ENCODE assay signal across 8 cellular contexts in genomic region chr5:57173026-57173317, GRCh38. TPM values are rescaled to one million over a fixed set of nuclear protein-coding genes. Genes with fewer than 3 reads are reported as not detected.
DNase-seq lines count a peak whose midpoint lies in the region; ATAC-seq and TF ChIP-seq lines count a peak whose summit lies in the region.

No MANE protein-coding gene starts in this region.

- peaks cover 41% of the 10 kb centered on the region for H3K79me2 ChIP-seq in HCT116 (ENCODE audit: insufficient read depth, low read length)

- intact Hi-C loops in HCT116 (cut with micrococcal nuclease), result loop anchor here (5.0 kb wide), 1 partner anchor 141 kb away; no protein-coding TSS in a partner anchor
- intact Hi-C loops in activated CD4-positive, alpha-beta memory T cell treated with anti-CD3 and anti-CD28 coated beads for 36 hours (cut with micrococcal nuclease), result loop anchor here (1.0 to 5.0 kb wide), 6 partner anchors 56 to 1287 kb away; partner anchors contain the start of genes IL6ST, MIER3, PLK2 and SETD9

- H3K9me2 ChIP-seq in HCT116 (ENCODE audit: insufficient read depth), result no peaks in the 10 kb centered on the region

- CTCF ChIA-PET in HCT116 (lab: Charles Lee), result interaction anchor here (1.7 kb wide), 1 partner anchor 35 kb away, joined by 5 read pairs; no protein-coding TSS in a partner anchor
- CTCF ChIA-PET in activated CD4-positive, alpha-beta memory T cell treated with anti-CD3 and anti-CD28 coated beads for 36 hours (lab: Charles Lee), result interaction anchor here (0.8 to 1.7 kb wide), 4 partner anchors 11 to 222 kb away, joined by 3 to 4 read pairs (median 4); no protein-coding TSS in a partner anchor

- H3K4me3 ChIP-seq in HCT116 (replicated peaks in 1 of 2; ENCODE audit: low read depth in 1 of 2, low read length in 2 of 2) (peak overlapping the region; percentile 95 to 98), skin epidermis (peak overlapping the region; percentile 62 to 99 (median 78))

- ATAC-seq in HCT116, result no peak
- ATAC-seq in HG03095 (IDR thresholded peaks at IDR 0.05; ENCODE audit: unreplicated experiment), result no peak
- no peak for ATAC-seq in GM21786 (IDR thresholded peaks at IDR 0.05; ENCODE audit: unreplicated experiment)

- DNase-seq in HCT116 (ENCODE audit: low read depth, low spot score) (no peak), glutamatergic neuron (no peak), germinal center (ENCODE audit: low spot score) (no peak), SIG-M5 (lab: John Stamatoyannopoulos, UW) (no peak)
- DNase-seq in activated CD4-positive, alpha-beta memory T cell treated with anti-CD3 and anti-CD28 coated beads for 36 hours, result no peak

- peak overlapping the region; percentile 95 for H3K4me2 ChIP-seq in HCT116 (ENCODE audit: low read length)

- peaks cover 12 to 21% of the 10 kb centered on the region in 2 experiments; a peak in 3 of 4 replicates for H3K36me3 ChIP-seq in HCT116 (ENCODE audit: control insufficient read depth in 1 of 2, insufficient read depth in 2 of 2, low read length in 2 of 2)

- BruUV-seq in HCT116 (replicated peaks; lab: Mats Ljungman, UMichigan), result no TSS peak

- no peaks in the 10 kb centered on the region for H4K20me1 ChIP-seq in HCT116 (ENCODE audit: insufficient read depth)

- H3K4me3 Mint-ChIP-seq in activated CD4-positive, alpha-beta memory T cell treated with anti-CD3 and anti-CD28 coated beads for 36 hours, result peak overlapping the region; percentile 86
- H3K4me3 Mint-ChIP-seq in glutamatergic neuron (ENCODE audit: unreplicated experiment), result peak overlapping the region; percentile 93

- no peak for TF ChIP-seq POLR2A in HCT116 (IDR thresholded peaks at IDR 0.05; ENCODE audit: borderline replicate concordance, extremely low read depth, insufficient read depth, insufficient read length)

- peak overlapping the region; percentile 98 for H3K27ac Mint-ChIP-seq in activated CD4-positive, alpha-beta memory T cell treated with anti-CD3 and anti-CD28 coated beads for 36 hours
- H3K27ac Mint-ChIP-seq in glutamatergic neuron (ENCODE audit: unreplicated experiment), result peak overlapping the region; percentile 91

- H3K9me3 Mint-ChIP-seq in activated CD4-positive, alpha-beta memory T cell treated with anti-CD3 and anti-CD28 coated beads for 36 hours, result no peaks in the 10 kb centered on the region
- peaks cover 5% of the 10 kb centered on the region for H3K9me3 Mint-ChIP-seq in glutamatergic neuron (ENCODE audit: unreplicated experiment)

- TF ChIP-seq CTCF in HCT116 (IDR thresholded peaks at IDR 0.05 in 2 of 3, conservative IDR thresholded peaks at IDR 0.05 in 1 of 3; ENCODE audit: borderline replicate concordance in 1 of 3, insufficient read depth in 1 of 3, low read depth in 2 of 3, low read length in 2 of 3), result no peak
- no peak for TF ChIP-seq CTCF in glutamatergic neuron (IDR thresholded peaks at IDR 0.05; ENCODE audit: partially characterized antibody, unreplicated experiment)

- H3K27ac ChIP-seq in HCT116 (ENCODE audit: low read depth, low read length), result peak overlapping the region; percentile 100
- H3K27ac ChIP-seq in skin epidermis, result peak overlapping the region; percentile 52 to 100 (median 98)

- RAD21 ChIA-PET in HCT116 (lab: Charles Lee; ENCODE audit: low non-redundant PET in 1 of 2, low total read pairs in 2 of 2, uncharacterized antibody in 2 of 2, unreplicated experiment in 2 of 2), result interaction anchor here in 1 of 2 experiments (0.7 kb wide), 1 partner anchor 17 kb away, joined by 3 read pairs; no protein-coding TSS in a partner anchor

- H3K27me3 ChIP-seq in HCT116 (ENCODE audit: insufficient read depth, low read length), result no peaks in the 10 kb centered on the region

- H3K9me3 ChIP-seq in HCT116 (ENCODE audit: control insufficient read depth in 1 of 2, insufficient read depth in 1 of 2, low read depth in 1 of 2, low read length in 2 of 2), result no peaks in the 10 kb centered on the region

- POLR2A ChIA-PET in HCT116 (lab: Charles Lee), result interaction anchor here (0.8 to 1.4 kb wide), 2 partner anchors 9 to 35 kb away, joined by 6 to 8 read pairs; no protein-coding TSS in a partner anchor
- POLR2A ChIA-PET in activated CD4-positive, alpha-beta memory T cell treated with anti-CD3 and anti-CD28 coated beads for 36 hours (lab: Charles Lee), result interaction anchor here (0.7 to 1.5 kb wide), 3 partner anchors 14 to 263 kb away, joined by 3 to 10 read pairs (median 4); partner anchors contain the start of gene SETD9

- no peak overlapping the region for H2AFZ ChIP-seq in HCT116 (ENCODE audit: low read depth, low read length, poor library complexity, severe bottlenecking)

- H3K4me1 ChIP-seq in HCT116 (ENCODE audit: control insufficient read depth in 1 of 2, insufficient read depth in 2 of 2, low read length in 2 of 2), result peaks cover 26 to 44% of the 10 kb centered on the region in 2 experiments

- H3K36me3 Mint-ChIP-seq in activated CD4-positive, alpha-beta memory T cell treated with anti-CD3 and anti-CD28 coated beads for 36 hours, result peaks cover 28% of the 10 kb centered on the region
- H3K36me3 Mint-ChIP-seq in glutamatergic neuron (ENCODE audit: unreplicated experiment), result no peaks in the 10 kb centered on the region

- peaks cover 18% of the 10 kb centered on the region for H3K4me1 Mint-ChIP-seq in activated CD4-positive, alpha-beta memory T cell treated with anti-CD3 and anti-CD28 coated beads for 36 hours (ENCODE audit: low read depth)
- H3K4me1 Mint-ChIP-seq in glutamatergic neuron (ENCODE audit: low read depth, unreplicated experiment), result peaks cover 11% of the 10 kb centered on the region

- H3K27me3 Mint-ChIP-seq in activated CD4-positive, alpha-beta memory T cell treated with anti-CD3 and anti-CD28 coated beads for 36 hours, result no peaks in the 10 kb centered on the region
- peaks cover 8% of the 10 kb centered on the region for H3K27me3 Mint-ChIP-seq in glutamatergic neuron (ENCODE audit: unreplicated experiment)

- TF ChIP-seq RAD21 in HCT116 (IDR thresholded peaks at IDR 0.05; ENCODE audit: low read depth), result no peak

- peak overlapping the region; percentile 100 for H3K9ac ChIP-seq in HCT116 (ENCODE audit: low read length)

TF ChIP-seq in HCT116, 20 proteins besides CTCF, POLR2A, EP300 and RAD21:
- TF ChIP-seq ZNF274 (IDR thresholded peaks at IDR 0.05; ENCODE audit: low read depth, low read length) (no peak), CEBPB (IDR thresholded peaks at IDR 0.05; ENCODE audit: low read depth) (no peak), JUND (IDR thresholded peaks at IDR 0.05) (no peak)

RNA-seq across cellular contexts. Expression of gene GPBP1, which starts 0.9 kb away (rescaled TPM):
- total RNA-seq in HCT116 (2021; ENCODE audit: unreplicated experiment), result 69.5 TPM
- 28.8 and 34.2 TPM in 2 replicates for polyA plus RNA-seq in HCT116 (2012)
- total RNA-seq in activated CD4-positive, alpha-beta memory T cell treated with anti-CD3 and anti-CD28 coated beads for 36 hours, result 10 to 100 TPM; 94.1 to 98.5 TPM
- 81.3 TPM for total RNA-seq in glutamatergic neuron (ENCODE audit: unreplicated experiment)
